ENCODE assay signal across 8 cellular contexts in the genomic region with DNA sequence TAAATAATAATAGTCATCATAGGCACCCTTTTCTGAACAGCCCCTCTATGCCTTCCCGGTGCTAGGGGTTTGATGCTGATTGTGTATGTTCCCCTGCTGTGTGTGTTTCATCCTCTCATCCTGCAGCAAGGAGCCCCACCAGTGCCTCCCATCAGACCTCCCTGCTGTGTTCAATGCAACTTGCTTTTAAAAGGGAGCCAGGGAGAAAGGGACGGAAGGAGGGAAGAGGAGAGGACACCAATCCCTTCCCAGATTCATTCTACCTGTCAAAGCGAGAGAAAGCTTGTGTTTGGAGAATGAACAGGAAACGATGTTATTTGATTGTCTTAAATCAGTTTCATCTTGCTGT.
A peak's percentile ranks its signal among the peaks of the same experiment; 100 is the strongest.
DNase-seq lines count a peak whose midpoint lies in the region; ATAC-seq, FAIRE-seq and TF ChIP-seq lines count a peak whose summit lies in the region.

No MANE protein-coding gene starts in this region.

- 12% methylated on average over 4 of the region's 4 CpGs for WGBS in HUES64

- peak overlapping the region; percentile 84 for H3K4me3 Mint-ChIP-seq in type B pancreatic cell

- no peak overlapping the region for H3K27ac Mint-ChIP-seq in type B pancreatic cell

- no peaks in the 10 kb centered on the region for H3K36me3 Mint-ChIP-seq in type B pancreatic cell

- no peaks in the 10 kb centered on the region for H3K9me3 Mint-ChIP-seq in type B pancreatic cell

- intact Hi-C loops in ascending aorta (cut with DNase I) (loop anchor here (1.0 to 5.0 kb wide), 4 partner anchors 57 to 426 kb away; a partner anchor contains a TSS), kidney (cut with DNase I) (no loop called here)

- H3K9me3 ChIP-seq in HUES64 (ENCODE audit: insufficient read depth, low read depth, low read length) (no peaks in the 10 kb centered on the region), ascending aorta (no peaks in the 10 kb centered on the region), kidney (ENCODE audit: control insufficient read depth in 1 of 2, low read length in 2 of 2) (no peaks in the 10 kb centered on the region)

- DNase-seq in AG08396 (ENCODE audit: low spot score) (peak; percentile 17), ascending aorta (ENCODE audit: low spot score in 2 of 2) (no peak), kidney (no peak), type B pancreatic cell (ENCODE audit: extremely low spot score, unreplicated experiment) (no peak), cerebellar nuclear complex (lab: John Stamatoyannopoulos, UW) (no peak)
- no peak for DNase-seq in central memory CD4-positive, alpha-beta T cell

- H3K27me3 ChIP-seq in HUES64 (ENCODE audit: insufficient read depth, low read length) (no peaks in the 10 kb centered on the region), ascending aorta (no peaks in the 10 kb centered on the region)

- no peak for TF ChIP-seq CTCF in ascending aorta (IDR thresholded peaks at IDR 0.05)
- no peak for TF ChIP-seq CTCF in kidney (IDR thresholded peaks at IDR 0.05; ENCODE audit: borderline replicate concordance, extremely low read depth, insufficient read depth)
- no peak for TF ChIP-seq CTCF in type B pancreatic cell (conservative IDR thresholded peaks at IDR 0.05)

- peaks cover 3% of the 10 kb centered on the region for H3K4me1 Mint-ChIP-seq in type B pancreatic cell (ENCODE audit: unreplicated experiment)

- peak; percentile 18 for ATAC-seq in GM19397 (IDR thresholded peaks at IDR 0.05; ENCODE audit: unreplicated experiment)

- H3K9ac ChIP-seq in HUES64 (ENCODE audit: low read depth, low read length), result peak overlapping the region; percentile 33
- peak overlapping the region; percentile 13 to 39 for H3K9ac ChIP-seq in kidney (ENCODE audit: low read length in 2 of 2)

- H3K27ac ChIP-seq in HUES64 (ENCODE audit: low read depth, low read length) (no peak overlapping the region), ascending aorta (peak overlapping the region; percentile 57 to 77), kidney (ENCODE audit: low read depth in 2 of 2, low read length in 2 of 2) (no peak overlapping the region)

- H3K4me1 ChIP-seq in HUES64 (ENCODE audit: insufficient read depth, low read length) (peaks cover 5% of the 10 kb centered on the region; the same call in 1 of the 2 replicates), ascending aorta (peaks cover 0 to 4% of the 10 kb centered on the region in 2 donors), kidney (ENCODE audit: control insufficient read depth in 1 of 2, insufficient read depth in 1 of 2, low read depth in 1 of 2, low read length in 2 of 2) (no peaks in the 10 kb centered on the region)

- no peak for FAIRE-seq in kidney (lab: Jason Lieb, UNC)

- no peaks in the 10 kb centered on the region for H3K27me3 Mint-ChIP-seq in type B pancreatic cell

- H3K4me3 ChIP-seq in HUES64 (ENCODE audit: low read length) (peak overlapping the region; percentile 65), ascending aorta (peak overlapping the region; percentile 43 to 62), kidney (ENCODE audit: low read length in 2 of 2) (peak overlapping the region; percentile 46 to 63)

- no peaks in the 10 kb centered on the region for H3K36me3 ChIP-seq in HUES64 (ENCODE audit: insufficient read depth, low read length)
- H3K36me3 ChIP-seq in ascending aorta, result no peaks in the 10 kb centered on the region
- no peaks in the 10 kb centered on the region for H3K36me3 ChIP-seq in kidney (ENCODE audit: control insufficient read depth in 1 of 2, insufficient read depth in 2 of 2, low read length in 2 of 2)

Comparison
In these comparisons a context has a peak if more than half of its experiments do, and no peak if none do; other contexts are left out.
1. H3K27ac ChIP-seq: peak in ascending aorta (2 of 2); none in HUES64 (single experiment) and kidney (0 of 2).
2. Peak in every context shown above with its lines, with median percentiles within 50 percentile points of each other: H3K4me3 ChIP-seq.